8 cellular contexts compared by ENCODE assay signal in genomic region chr10:134205-134742, GRCh38. TPM values are rescaled to one million over a fixed set of nuclear protein-coding genes. Genes with fewer than 3 reads are reported as not detected.
DNase-seq lines count a peak whose midpoint lies in the region; ATAC-seq and TF ChIP-seq lines count a peak whose summit lies in the region.

No MANE protein-coding gene starts in this region.

- H3K79me1 ChIP-seq in trophoblast cell (ENCODE audit: low read length), result peaks cover 15% of the 10 kb centered on the region

- peak overlapping the region; percentile 86 for H3K27ac Mint-ChIP-seq in activated CD8-positive, alpha-beta T cell treated with anti-CD3 and anti-CD28 coated beads, Interleukin-2, amount 10 ng/mL, durations not matched to agents 7 days and 5 days

- peak overlapping the region; percentile 93 for H3K14ac ChIP-seq in trophoblast cell (ENCODE audit: low read length)

- CTCF ChIA-PET in activated CD8-positive, alpha-beta T cell treated with anti-CD3 and anti-CD28 coated beads, Interleukin-2, amount 10 ng/mL, durations not matched to agents 7 days and 5 days (lab: Charles Lee), result no interaction called here

- no peak overlapping the region for H3K23ac ChIP-seq in trophoblast cell (ENCODE audit: low read length)

- H3K79me2 ChIP-seq in trophoblast cell (ENCODE audit: control insufficient read depth, insufficient read depth, low read length, poor library complexity), result peaks cover 21% of the 10 kb centered on the region

- peak overlapping the region; percentile 66 for H3K4me3 ChIP-seq in HUES48 (ENCODE audit: low read depth, low read length)
- peak overlapping the region; percentile 67 for H3K4me3 ChIP-seq in fibroblast of villous mesenchyme (ENCODE audit: low read depth, low read length)
- peak overlapping the region; percentile 86 for H3K4me3 ChIP-seq in trophoblast cell (ENCODE audit: low read depth, low read length)

- H2AK5ac ChIP-seq in trophoblast cell (ENCODE audit: low read length), result no peak overlapping the region

- peaks cover 47% of the 10 kb centered on the region for H3K4me1 Mint-ChIP-seq in activated CD8-positive, alpha-beta T cell treated with anti-CD3 and anti-CD28 coated beads, Interleukin-2, amount 10 ng/mL, durations not matched to agents 7 days and 5 days (ENCODE audit: low read depth)

- H4K8ac ChIP-seq in trophoblast cell (ENCODE audit: low read depth, low read length), result peak overlapping the region; percentile 95

- no peaks in the 10 kb centered on the region for H3K36me3 Mint-ChIP-seq in activated CD8-positive, alpha-beta T cell treated with anti-CD3 and anti-CD28 coated beads, Interleukin-2, amount 10 ng/mL, durations not matched to agents 7 days and 5 days (ENCODE audit: low read depth)

- H2BK5ac ChIP-seq in trophoblast cell (ENCODE audit: low read depth, low read length, poor library complexity), result peak overlapping the region; percentile 90

- H3K4me2 ChIP-seq in trophoblast cell (ENCODE audit: low read length), result peak overlapping the region; percentile 98

- H3K36me3 ChIP-seq in HUES48 (ENCODE audit: control insufficient read depth, insufficient read depth, low read length), result no peaks in the 10 kb centered on the region
- no peaks in the 10 kb centered on the region for H3K36me3 ChIP-seq in trophoblast cell (ENCODE audit: control insufficient read depth in 1 of 2, insufficient read depth in 2 of 2, low read length in 2 of 2)

- peak overlapping the region; percentile 86 for H2AFZ ChIP-seq in trophoblast cell (ENCODE audit: insufficient read depth, low read length, poor library complexity)

- peak overlapping the region; percentile 35 for H4K12ac ChIP-seq in trophoblast cell (ENCODE audit: low read depth, low read length)

- no peak overlapping the region for H3K4ac ChIP-seq in trophoblast cell (ENCODE audit: low read depth, low read length)

- H3K18ac ChIP-seq in trophoblast cell (ENCODE audit: low read length), result peak overlapping the region; percentile 91

- ATAC-seq in GM21423 (IDR thresholded peaks at IDR 0.05; ENCODE audit: unreplicated experiment), result peak; percentile 20
- peak; percentile 21 for ATAC-seq in activated CD8-positive, alpha-beta T cell treated with anti-CD3 and anti-CD28 coated beads, Interleukin-2, amount 10 ng/mL, durations not matched to agents 7 days and 5 days

- H3K27me3 ChIP-seq in HUES48 (ENCODE audit: control insufficient read depth, insufficient read depth, low read length) (peaks cover 25% of the 10 kb centered on the region), trophoblast cell (ENCODE audit: insufficient read depth, low read length) (no peaks in the 10 kb centered on the region)

- peak overlapping the region; percentile 63 for H2BK12ac ChIP-seq in trophoblast cell (ENCODE audit: low read length)

- no peaks in the 10 kb centered on the region for H3K27me3 Mint-ChIP-seq in activated CD8-positive, alpha-beta T cell treated with anti-CD3 and anti-CD28 coated beads, Interleukin-2, amount 10 ng/mL, durations not matched to agents 7 days and 5 days (ENCODE audit: low read depth)

- H3K4me1 ChIP-seq in HUES48 (ENCODE audit: control insufficient read depth, insufficient read depth, low read length) (peaks cover 21% of the 10 kb centered on the region), trophoblast cell (ENCODE audit: control insufficient read depth in 1 of 2, insufficient read depth in 2 of 2, low read length in 2 of 2) (peaks cover 12 to 23% of the 10 kb centered on the region in 2 experiments)

- peak; percentile 16 for DNase-seq in NCI-H1105 treated with DMSO at 0.1 percent for 48 hours (lab: John Stamatoyannopoulos, UW)
- no peak for DNase-seq in NCI-H1105 (lab: John Stamatoyannopoulos, UW)
- no peak for DNase-seq in activated CD8-positive, alpha-beta T cell treated with anti-CD3 and anti-CD28 coated beads, Interleukin-2, amount 10 ng/mL, durations not matched to agents 7 days and 5 days
- DNase-seq in fibroblast of villous mesenchyme (ENCODE audit: low read depth), result peak; percentile 13
- peak; percentile 36 to 70 for DNase-seq in trophoblast cell
- no peak for DNase-seq in COLO829 (ENCODE audit: low spot score)

- peak overlapping the region; percentile 99 for H4K91ac ChIP-seq in trophoblast cell (ENCODE audit: low read depth, low read length)

- WGBS in trophoblast cell (ENCODE audit: extremely low coverage, insufficient coverage, insufficient read length), result no CpG with 5 or more reads among the region's 26 CpGs

- H3K9me3 Mint-ChIP-seq in activated CD8-positive, alpha-beta T cell treated with anti-CD3 and anti-CD28 coated beads, Interleukin-2, amount 10 ng/mL, durations not matched to agents 7 days and 5 days (ENCODE audit: insufficient read depth), result no peaks in the 10 kb centered on the region

- POLR2A ChIA-PET in activated CD8-positive, alpha-beta T cell treated with anti-CD3 and anti-CD28 coated beads, Interleukin-2, amount 10 ng/mL, durations not matched to agents 7 days and 5 days (lab: Charles Lee), result no interaction called here

- H3K9me3 ChIP-seq in HUES48 (ENCODE audit: control insufficient read depth, insufficient read depth, low read length) (no peaks in the 10 kb centered on the region), trophoblast cell (ENCODE audit: insufficient read depth, low read depth, low read length) (no peaks in the 10 kb centered on the region)

- H3K4me3 Mint-ChIP-seq in activated CD8-positive, alpha-beta T cell treated with anti-CD3 and anti-CD28 coated beads, Interleukin-2, amount 10 ng/mL, durations not matched to agents 7 days and 5 days, result peak overlapping the region; percentile 87

- peak overlapping the region; percentile 85 for H3K27ac ChIP-seq in HUES48 (ENCODE audit: low read depth, low read length)
- H3K27ac ChIP-seq in trophoblast cell (ENCODE audit: low read depth, low read length), result peak overlapping the region; percentile 90

- H2BK120ac ChIP-seq in trophoblast cell (ENCODE audit: insufficient read depth, low read length, poor library complexity), result peak overlapping the region; percentile 92

- TF ChIP-seq CTCF in fibroblast of villous mesenchyme (IDR thresholded peaks at IDR 0.05; ENCODE audit: insufficient read depth, low read depth, low read length), result no peak

- H3K9ac ChIP-seq in HUES48 (ENCODE audit: low read depth, low read length), result peak overlapping the region; percentile 89
- peak overlapping the region; percentile 98 for H3K9ac ChIP-seq in trophoblast cell (ENCODE audit: low read length)

RNA-seq across cellular contexts. Expression of gene ZMYND11, which starts 1.0 kb away (rescaled TPM):
- total RNA-seq in activated CD8-positive, alpha-beta T cell treated with anti-CD3 and anti-CD28 coated beads, Interleukin-2, amount 10 ng/mL, durations not matched to agents 7 days and 5 days, result 10 to 100 TPM; 41.3 to 42.0 TPM
- 46.4 and 53.5 TPM in 2 replicates for total RNA-seq in fibroblast of villous mesenchyme
- polyA plus RNA-seq in trophoblast cell (2013), result 26.0 and 27.2 TPM in 2 replicates

Comparison
In these comparisons a context has a peak if more than half of its experiments do, and no peak if none do; other contexts are left out.
1. DNase-seq: peak in NCI-H1105 treated with DMSO at 0.1 percent for 48 hours (single experiment), fibroblast of villous mesenchyme (single experiment) and trophoblast cell (2 of 2); none in NCI-H1105 (single experiment), activated CD8-positive, alpha-beta T cell treated with anti-CD3 and anti-CD28 coated beads, Interleukin-2, amount 10 ng/mL, durations not matched to agents 7 days and 5 days (single experiment) and COLO829 (single experiment).
2. Peak in every context shown above with its lines, with median percentiles within 50 percentile points of each other: H3K4me3 ChIP-seq.